1 cellular context compared by ENCODE assay signal in genomic region chr5:179668404-179668803, GRCh38.
A peak's percentile ranks its signal among the peaks of the same experiment; 100 is the strongest.
TF ChIP-seq lines count a peak whose summit lies in the region.

No MANE protein-coding gene starts in this region.

TF ChIP-seq in K562, 482 proteins besides CTCF, POLR2A, EP300 and RAD21 (continued from another document and continues in another):
- TF ChIP-seq SRSF9 (IDR thresholded peaks at IDR 0.05; ENCODE audit: borderline replicate concordance, low read depth, low read length) (no peak), THAP12 (CRISPR knock-in tag; IDR thresholded peaks at IDR 0.05) (no peak), ZFP1 (CRISPR knock-in tag; IDR thresholded peaks at IDR 0.05) (no peak), STAG1 (CRISPR knock-in tag; IDR thresholded peaks at IDR 0.05; ENCODE audit: borderline replicate concordance) (peak; percentile 44; the same call in 1 of the 2 replicates), L3MBTL2 (IDR thresholded peaks at IDR 0.05) (no peak), ZNF644 (tag; IDR thresholded peaks at IDR 0.05; ENCODE audit: low read depth) (no peak), TEAD1 (CRISPR knock-in tag; IDR thresholded peaks at IDR 0.05) (peak in 1 of 2 experiments; percentile 73; a peak in 1 of 4 replicates), CREB1 (IDR thresholded peaks at IDR 0.05) (no peak), CREB1 (CRISPR knock-in tag; IDR thresholded peaks at IDR 0.05) (no peak), CREM (IDR thresholded peaks at IDR 0.05; ENCODE audit: low read depth) (peak; percentile 50; the same call in 1 of the 2 replicates), ZNF785 (CRISPR knock-in tag; IDR thresholded peaks at IDR 0.05) (no peak), SMARCA4 (IDR thresholded peaks at IDR 0.05) (0 out of 2 replicates have a peak, but pooled peaks have one; percentile 17), ZNF511 (CRISPR knock-in tag; IDR thresholded peaks at IDR 0.05) (no peak), SRSF7 (optimal IDR thresholded peaks at IDR 0.05; ENCODE audit: low read depth, low read length) (no peak), FOXJ3 (CRISPR knock-in tag; IDR thresholded peaks at IDR 0.05) (no peak), ZNF639 (CRISPR knock-in tag; conservative IDR thresholded peaks at IDR 0.05 in 1 of 2, IDR thresholded peaks at IDR 0.05 in 1 of 2) (no peak), ATF4 (CRISPR knock-in tag; IDR thresholded peaks at IDR 0.05) (no peak), HCFC1 (IDR thresholded peaks at IDR 0.05; ENCODE audit: low read depth, low read length) (peak; percentile 50; the same call in 1 of the 2 replicates), GTF2A2 (tag; IDR thresholded peaks at IDR 0.05) (no peak), SP1 (CRISPR knock-in tag; IDR thresholded peaks at IDR 0.05) (no peak), JUND (IDR thresholded peaks at IDR 0.05; ENCODE audit: borderline replicate concordance, low read depth, low read length) (peak; percentile 45; the same call in 1 of the 2 replicates), JUND (tag; IDR thresholded peaks at IDR 0.05; ENCODE audit: borderline replicate concordance, low read depth, low read length) (no peak; the same call in 2 of the 3 replicates), NFIC (IDR thresholded peaks at IDR 0.05) (0 out of 2 replicates have a peak, but pooled peaks have one; percentile 9), NR1H2 (CRISPR knock-in tag; IDR thresholded peaks at IDR 0.05) (0 out of 2 replicates have a peak, but pooled peaks have one; percentile 62), MCM5 (IDR thresholded peaks at IDR 0.05; ENCODE audit: low read depth) (no peak), IRF1 (CRISPR knock-in tag; IDR thresholded peaks at IDR 0.05; ENCODE audit: borderline replicate concordance) (no peak), OTX1 (CRISPR knock-in tag; IDR thresholded peaks at IDR 0.05) (no peak), ZNF75A (CRISPR knock-in tag; IDR thresholded peaks at IDR 0.05) (no peak), RB1 (IDR thresholded peaks at IDR 0.05; ENCODE audit: low read depth) (peak; percentile 45), SREBF2 (CRISPR knock-in tag; IDR thresholded peaks at IDR 0.05) (no peak), ELK1 (CRISPR knock-in tag; IDR thresholded peaks at IDR 0.05) (no peak), PHB2 (IDR thresholded peaks at IDR 0.05; ENCODE audit: low read depth) (no peak), MAX (CRISPR knock-in tag; IDR thresholded peaks at IDR 0.05) (no peak), MAZ (CRISPR knock-in tag; conservative IDR thresholded peaks at IDR 0.05 in 1 of 2, IDR thresholded peaks at IDR 0.05 in 1 of 2) (peak in 1 of 2 experiments; percentile 55; a peak in 1 of 4 replicates), NKRF (IDR thresholded peaks at IDR 0.05; ENCODE audit: borderline replicate concordance) (no peak), ARID2 (IDR thresholded peaks at IDR 0.05) (peak; percentile 65), NEUROD1 (IDR thresholded peaks at IDR 0.05; ENCODE audit: borderline replicate concordance, low read depth, low read length, partially characterized antibody) (no peak), ZNF583 (CRISPR knock-in tag; IDR thresholded peaks at IDR 0.05) (no peak), GATAD2A (IDR thresholded peaks at IDR 0.05) (no peak), TAF15 (IDR thresholded peaks at IDR 0.05; ENCODE audit: low read depth, low read length) (no peak), KLF16 (IDR thresholded peaks at IDR 0.05) (peak; percentile 73; the same call in 1 of the 2 replicates), SMC3 (conservative IDR thresholded peaks at IDR 0.05; ENCODE audit: insufficient read depth, low read depth, low read length) (peak; percentile 79), FOXP1 (CRISPR knock-in tag; IDR thresholded peaks at IDR 0.05) (0 out of 2 replicates have a peak, but pooled peaks have one; percentile 27), ZNF444 (CRISPR knock-in tag; IDR thresholded peaks at IDR 0.05) (no peak), SMAD1 (IDR thresholded peaks at IDR 0.05; ENCODE audit: low read depth, low read length, partially characterized antibody) (no peak), ZNF507 (tag; conservative IDR thresholded peaks at IDR 0.05) (no peak), ZNF41 (CRISPR knock-in tag; conservative IDR thresholded peaks at IDR 0.05) (no peak), MYNN (IDR thresholded peaks at IDR 0.05) (0 out of 2 replicates have a peak, but pooled peaks have one; percentile 32), MYNN (CRISPR knock-in tag; IDR thresholded peaks at IDR 0.05) (no peak), MLLT1 (IDR thresholded peaks at IDR 0.05) (peak in 1 of 2 experiments; percentile 96; a peak in 2 of 4 replicates), XRCC5 (IDR thresholded peaks at IDR 0.05; ENCODE audit: low read depth, low read length) (0 out of 2 replicates have a peak, but pooled peaks have one; percentile 35), ZNF384 (IDR thresholded peaks at IDR 0.05; ENCODE audit: low read depth, low read length) (peak; percentile 31; the same call in 1 of the 2 replicates), PHF8 (IDR thresholded peaks at IDR 0.05; ENCODE audit: borderline replicate concordance, low read length) (no peak), ZNF778 (CRISPR knock-in tag; IDR thresholded peaks at IDR 0.05) (no peak), CHD4 (IDR thresholded peaks at IDR 0.05; ENCODE audit: insufficient read depth, insufficient replicate concordance, low read depth, low read length, poor library complexity, severe bottlenecking) (no peak), TEAD4 (IDR thresholded peaks at IDR 0.05; ENCODE audit: low read length) (0 out of 2 replicates have a peak, but pooled peaks have one; percentile 27), TEAD4 (CRISPR knock-in tag; IDR thresholded peaks at IDR 0.05; ENCODE audit: borderline replicate concordance) (no peak), HES1 (IDR thresholded peaks at IDR 0.05; ENCODE audit: low read depth) (no peak), CBX3 (IDR thresholded peaks at IDR 0.05; ENCODE audit: borderline replicate concordance in 1 of 2, low read length in 2 of 2) (peak in 1 of 2 experiments; percentile 48; a peak in 1 of 3 replicates), DACH1 (IDR thresholded peaks at IDR 0.05; ENCODE audit: partially characterized antibody) (no peak), TAL1 (IDR thresholded peaks at IDR 0.05) (no peak), FOXM1 (IDR thresholded peaks at IDR 0.05; ENCODE audit: low read depth) (no peak), FOXM1 (CRISPR knock-in tag; IDR thresholded peaks at IDR 0.05; ENCODE audit: low read depth) (no peak), SMAD2 (IDR thresholded peaks at IDR 0.05; ENCODE audit: low read depth, low read length) (no peak)
